Comparison of ENCODE assay signal across 33 cellular contexts in genomic region chr6:139356924-139357323, GRCh38. TPM values are rescaled to one million over a fixed set of nuclear protein-coding genes. Genes with fewer than 3 reads are reported as not detected.
A peak's percentile ranks its signal among the peaks of the same experiment; 100 is the strongest.
DNase-seq lines count a peak whose midpoint lies in the region; ATAC-seq, FAIRE-seq and TF ChIP-seq lines count a peak whose summit lies in the region.
"Had no signal": no experiment of that assay in that cellular context is flagged by ENCODE, and none has a peak within 500 bp of the region (broad histone marks: within the 10 kb centered on the region; RNA-seq: fewer than 3 reads in every experiment).

No MANE protein-coding gene starts in this region.

- TF ChIP-seq RAD21 in HepG2 (CRISPR knock-in tag; IDR thresholded peaks at IDR 0.05): no peak

- POLR2A ChIA-PET in HepG2 (lab: Yijun Ruan, JAX): no interaction called here

- H3K4me2 ChIP-seq in HepG2 (ENCODE audit: low read depth, low read length): peak overlapping the region; percentile 36; the same call in 1 of the 2 replicates
- H3K4me2 ChIP-seq: A549; BLaER1; BLaER1 treated with 17β-estradiol and CSF1 and Interleukin-3, amounts not matched to agents 10 nM and 100 nM had no signal

- H2AFZ ChIP-seq in HepG2 (ENCODE audit: low read length): no peak overlapping the region

- H3K4me3 ChIP-seq in HepG2 (replicated peaks in 1 of 3; ENCODE audit: insufficient read depth in 1 of 3, low read depth in 2 of 3, low read length in 3 of 3): no peak overlapping the region
- H3K4me3 ChIP-seq in right lobe of liver: no peak overlapping the region
- no peak overlapping the region for H3K4me3 ChIP-seq in small intestine (ENCODE audit: low read depth in 1 of 2, low read length in 2 of 2)
- no peak overlapping the region for H3K4me3 ChIP-seq in WERI-Rb-1 (ENCODE audit: low read depth, low read length)
- H3K4me3 ChIP-seq: A549; BLaER1; BLaER1 treated with 17β-estradiol and CSF1 and Interleukin-3, amounts not matched to agents 10 nM and 100 nM had no signal

- FAIRE-seq in HepG2 (lab: Jason Lieb, UNC) (no peak), small intestine (lab: Jason Lieb, UNC) (no peak)
- FAIRE-seq: A204.1, A549, D721Med had no signal

- H3K9me3 ChIP-seq in HepG2 (ENCODE audit: low read length): no peaks in the 10 kb centered on the region
- no peaks in the 10 kb centered on the region for H3K9me3 ChIP-seq in right lobe of liver
- no peaks in the 10 kb centered on the region for H3K9me3 ChIP-seq in small intestine (ENCODE audit: control insufficient read depth, low read depth)
- H3K9me3 ChIP-seq in WERI-Rb-1 (ENCODE audit: severe bottlenecking): no peaks in the 10 kb centered on the region
- H3K9me3 ChIP-seq: A549, BE2C, BLaER1, Caco-2 had no signal

- 30% methylated on average over 2 of the region's 2 CpGs for WGBS in HepG2 (ENCODE audit: low lambda C conversion rate)
- WGBS in right lobe of liver (ENCODE audit: insufficient coverage, low coverage, low lambda C conversion rate, missing lambda C conversion rate): 74% methylated on average over 2 of the region's 2 CpGs
- WGBS in small intestine, 3 donors: 45 to 74% (median 52%) methylated on average over 2 of the region's 2 CpGs

- ATAC-seq in HepG2 (peak; percentile 78), right lobe of liver (no peak), left colon (peak; percentile 42)
- ATAC-seq: A549; CD8-positive, alpha-beta T cell had no signal

- BruUV-seq in HepG2 (replicated peaks; lab: Mats Ljungman, UMichigan): no TSS peak

- DNase-seq in HepG2 (ENCODE audit: low spot score) (no peak), right lobe of liver (no peak), left colon (no peak), small intestine (peak; percentile 73), NCI-H2227 (lab: John Stamatoyannopoulos, UW; ENCODE audit: unreplicated experiment) (no peak), WERI-Rb-1 (no peak)
- DNase-seq: 8988T; ACHN; AML-193; BE2C; C1 segment of cervical spinal cord; Caco-2; Calu3; CD4-positive, alpha-beta memory T cell; CD4-positive, alpha-beta T cell; CD4-positive, CD25-positive, alpha-beta regulatory T cell; CD8-positive, alpha-beta memory T cell; CD8-positive, alpha-beta T cell; COR-L47; DMS 273 treated with DMSO at 0.1 percent for 48 hours; DMS153; DMS53; DMS79; DMS79 treated with DMSO at 0.1 percent for 48 hours; DND-41; EL had no signal

- H3K27me3 ChIP-seq in HepG2 (ENCODE audit: control insufficient read depth in 1 of 2, insufficient read depth in 2 of 2, low read length in 2 of 2) (no peaks in the 10 kb centered on the region), right lobe of liver (no peaks in the 10 kb centered on the region), small intestine (ENCODE audit: control insufficient read depth in 2 of 2, insufficient read depth in 2 of 2, low read length in 2 of 2) (no peaks in the 10 kb centered on the region), WERI-Rb-1 (ENCODE audit: insufficient read depth, low read depth, severe bottlenecking) (no peaks in the 10 kb centered on the region)
- H3K27me3 ChIP-seq: BE2C; BLaER1; BLaER1 treated with 17β-estradiol and CSF1 and Interleukin-3, amounts not matched to agents 10 nM and 100 nM had no signal

- H3K79me2 ChIP-seq in HepG2 (ENCODE audit: insufficient read depth, low read length): no peaks in the 10 kb centered on the region

- H4K20me1 ChIP-seq in HepG2 (ENCODE audit: insufficient read depth, low read length): no peaks in the 10 kb centered on the region
- H4K20me1 ChIP-seq: BLaER1; BLaER1 treated with 17β-estradiol and CSF1 and Interleukin-3, amounts not matched to agents 10 nM and 100 nM had no signal

- TF ChIP-seq EP300 in HepG2 (IDR thresholded peaks at IDR 0.05; ENCODE audit: low read depth in 2 of 2, low read length in 2 of 2): no peak
- no peak for TF ChIP-seq EP300 in HepG2 (CRISPR knock-in tag; IDR thresholded peaks at IDR 0.05; ENCODE audit: borderline replicate concordance)

- H3K36me3 ChIP-seq in HepG2 (replicated peaks in 1 of 2; ENCODE audit: control insufficient read depth in 1 of 2, insufficient read depth in 2 of 2, low read length in 2 of 2) (no peaks in the 10 kb centered on the region), right lobe of liver (no peaks in the 10 kb centered on the region), small intestine (ENCODE audit: control insufficient read depth in 2 of 2, insufficient read depth in 2 of 2, low read length in 2 of 2) (no peaks in the 10 kb centered on the region), WERI-Rb-1 (no peaks in the 10 kb centered on the region)
- H3K36me3 ChIP-seq: BE2C; BLaER1; BLaER1 treated with 17β-estradiol and CSF1 and Interleukin-3, amounts not matched to agents 10 nM and 100 nM had no signal

- H3K27ac ChIP-seq in HepG2 (ENCODE audit: extremely low read length, insufficient read depth, low read length) (no peak overlapping the region), right lobe of liver (no peak overlapping the region), small intestine (ENCODE audit: low read depth in 1 of 2, low read length in 1 of 2) (no peak overlapping the region), WERI-Rb-1 (no peak overlapping the region)
- H3K27ac ChIP-seq: 22Rv1; A549; BLaER1; BLaER1 treated with 17β-estradiol and CSF1 and Interleukin-3, amounts not matched to agents 10 nM and 100 nM; C4-2B had no signal

- H3K4me1 ChIP-seq in HepG2 (ENCODE audit: insufficient read depth, low read length) (peaks cover 8% of the 10 kb centered on the region), right lobe of liver (no peaks in the 10 kb centered on the region), small intestine (ENCODE audit: control insufficient read depth in 2 of 2, insufficient read depth in 1 of 2, low read depth in 1 of 2, low read length in 1 of 2) (no peaks in the 10 kb centered on the region)
- H3K4me1 ChIP-seq: A549, BE2C, Caco-2 had no signal

- CTCF ChIA-PET in HepG2 (lab: Yijun Ruan, JAX; ENCODE audit: low intra/inter-chr PET ratio, low total read pairs): no interaction called here

- TF ChIP-seq CTCF in HepG2 (CRISPR knock-in tag; IDR thresholded peaks at IDR 0.05) (no peak), right lobe of liver (IDR thresholded peaks at IDR 0.05) (no peak), WERI-Rb-1 (IDR thresholded peaks at IDR 0.05; ENCODE audit: low read depth, low read length) (no peak)

- no peak for TF ChIP-seq POLR2A in HepG2 (IDR thresholded peaks at IDR 0.05; ENCODE audit: insufficient read depth in 1 of 2, low read depth in 2 of 2, low read length in 2 of 2)
- no peak for TF ChIP-seq POLR2A in right lobe of liver (IDR thresholded peaks at IDR 0.05)

- intact Hi-C loops in HepG2 (cut with micrococcal nuclease; ENCODE audit: unreplicated experiment): no loop called here
- intact Hi-C loops in right lobe of liver (cut with DNase I): loop anchor here in 1 of 2 donors (10.0 kb wide), 1 partner anchor 382 kb away; no protein-coding TSS in a partner anchor
- intact Hi-C loops in left colon (cut with DNase I, micrococcal nuclease): no loop called here

- in situ Hi-C loops in HepG2 (cut with HindIII; ENCODE audit: extremely low pct_ligation_motif_present, low pct_unique_long_range_greater_than_20kb): loop anchor here (10.0 to 25.0 kb wide), 5 partner anchors 132 to 1555 kb away; no protein-coding TSS in a partner anchor

- no peak overlapping the region for H3K9ac ChIP-seq in HepG2 (ENCODE audit: insufficient read depth, low read depth, low read length)
- H3K9ac ChIP-seq: BLaER1; BLaER1 treated with 17β-estradiol and CSF1 and Interleukin-3, amounts not matched to agents 10 nM and 100 nM had no signal

TF ChIP-seq in HepG2, 621 proteins besides CTCF, POLR2A, EP300 and RAD21:
- TF ChIP-seq ZNF644 (CRISPR knock-in tag; IDR thresholded peaks at IDR 0.05; ENCODE audit: low read depth) (0 out of 2 replicates have a peak, but pooled peaks have one; percentile 16), TFAP4 (IDR thresholded peaks at IDR 0.05; ENCODE audit: borderline replicate concordance, low read depth) (no peak), PPARG (CRISPR knock-in tag; conservative IDR thresholded peaks at IDR 0.05) (peak; percentile 45; the same call in 1 of the 2 replicates), ZNF24 (IDR thresholded peaks at IDR 0.05) (peak; percentile 65; the same call in 1 of the 2 replicates), SETDB1 (CRISPR knock-in tag; IDR thresholded peaks at IDR 0.05; ENCODE audit: borderline replicate concordance) (no peak)

RNA-seq across cellular contexts. Expression of gene CITED2, which starts 17.5 kb away (rescaled TPM):
- total RNA-seq in HepG2 (2016; rRNA removed; fragmentation: Illumina TruSeq; extraction: Trizol) (16.8 and 17.6 TPM in 2 replicates), right lobe of liver (100 to 1,000 TPM in 4 of 6 experiments, 10 to 100 TPM in 2; 76.6 to 373 (median 126) TPM), left colon (100 to 1,000 TPM in 1 of 2 donors, 10 to 100 TPM in 1; 75.0 to 109 TPM)
- total RNA-seq in HepG2 (2016; cell fraction: cytosol; rRNA removed; fragmentation: Illumina TruSeq; extraction: Trizol; ENCODE audit: low read depth): 3.3 and 5.6 TPM in 2 replicates
- total RNA-seq in HepG2 (2016; cell fraction: insoluble cytoplasmic fraction; rRNA removed; fragmentation: Illumina TruSeq; extraction: Trizol): 12.5 and 18.6 TPM in 2 replicates
- 8.2 and 9.8 TPM in 2 replicates for total RNA-seq in HepG2 (2016; cell fraction: membrane; rRNA removed; fragmentation: Illumina TruSeq; extraction: Trizol)
- 10.2 and 12.3 TPM in 2 replicates for total RNA-seq in HepG2 (2016; cell fraction: nucleus; rRNA removed; fragmentation: Illumina TruSeq; extraction: Trizol)
- polyA plus RNA-seq in HepG2 (2011; rRNA removed) (57.2 and 66.8 TPM in 2 replicates), small intestine (10 to 100 TPM; 21.1 to 39.5 (median 23.5) TPM)
- 22.6 and 34.2 TPM in 2 replicates for polyA plus RNA-seq in HepG2 (2011; cell fraction: cytosol; rRNA removed)
- 38.3 and 44.4 TPM in 2 replicates for polyA plus RNA-seq in HepG2 (2011; cell fraction: nucleus; rRNA removed)
- 27.9 and 37.4 TPM in 2 replicates for polyA plus RNA-seq in HepG2 (2012)
- polyA plus RNA-seq in HepG2 (2016; cell fraction: cytosol; fragmentation: Illumina TruSeq; extraction: Trizol; ENCODE audit: low read depth): 4.1 and 4.2 TPM in 2 replicates
- polyA plus RNA-seq in HepG2 (2016; cell fraction: insoluble cytoplasmic fraction; fragmentation: Illumina TruSeq; extraction: Trizol; ENCODE audit: low read depth): 26.3 and 33.5 TPM in 2 replicates
- 7.9 and 8.1 TPM in 2 replicates for polyA plus RNA-seq in HepG2 (2016; cell fraction: membrane; fragmentation: Illumina TruSeq; extraction: Trizol; ENCODE audit: low read depth)
- 29.6 and 30.7 TPM in 2 replicates for polyA plus RNA-seq in HepG2 (2016; cell fraction: nucleus; fragmentation: Illumina TruSeq; extraction: Trizol; ENCODE audit: insufficient read depth, low read depth)
- 17.4 and 116 TPM in 2 replicates for polyA minus RNA-seq in HepG2 (2011; rRNA and poly(A)+ RNA removed; ENCODE audit: low replicate concordance)
- polyA minus RNA-seq in HepG2 (2011; cell fraction: cytosol; rRNA and poly(A)+ RNA removed): 48.9 and 60.6 TPM in 2 replicates
- 23.0 and 29.2 TPM in 2 replicates for polyA minus RNA-seq in HepG2 (2011; cell fraction: nucleus; rRNA and poly(A)+ RNA removed)

Comparison
In these comparisons a context has a peak if more than half of its experiments do, and no peak if none do; other contexts are left out.
1. ATAC-seq: peak in HepG2 (single experiment) and left colon (single experiment); none in right lobe of liver (0 of 4).